ENCODE assay signal across 8 cellular contexts in genomic region chr16:31214705-31215286, GRCh38. TPM values are rescaled to one million over a fixed set of nuclear protein-coding genes. Genes with fewer than 3 reads are reported as not detected.
DNase-seq lines count a peak whose midpoint lies in the region; ATAC-seq, FAIRE-seq and TF ChIP-seq lines count a peak whose summit lies in the region.
"Had no signal": no experiment of that assay in that cellular context is flagged by ENCODE, and none has a peak within 500 bp of the region (broad histone marks: within the 10 kb centered on the region; RNA-seq: fewer than 3 reads in every experiment).

No MANE protein-coding gene starts in this region.

- H3K27ac ChIP-seq in IMR-90 (ENCODE audit: insufficient read depth, low read length) = no peak overlapping the region
- no peak overlapping the region for H3K27ac ChIP-seq in astrocyte (ENCODE audit: low read depth, low read length)

- no peak overlapping the region for H3K18ac ChIP-seq in IMR-90 (ENCODE audit: low read depth, low read length)

- intact Hi-C loops in IMR-90 (cut with micrococcal nuclease) = loop anchor here (10.0 kb wide), 1 partner anchor 480 kb away; no protein-coding TSS in a partner anchor

- H2BK15ac ChIP-seq in IMR-90 (ENCODE audit: low read depth, low read length) = no peak overlapping the region

- 9% methylated on average over 34 of the region's 58 CpGs; no CpG with 5 or more reads in 1 of the 2 experiments for WGBS in IMR-90 (ENCODE audit: extremely low coverage in 2 of 2, insufficient read length in 1 of 2), 2 experiments

- DNase-seq in IMR-90 (no peak), astrocyte (ENCODE audit: low read depth) (no peak), SW 1271 (lab: John Stamatoyannopoulos, UW) (no peak)

- no peak overlapping the region for H3K56ac ChIP-seq in IMR-90 (ENCODE audit: extremely low read depth, insufficient read depth, low read length)

- H2BK5ac ChIP-seq in IMR-90 (ENCODE audit: low read depth, low read length, poor library complexity, severe bottlenecking) = no peak overlapping the region

- H4K20me1 ChIP-seq in IMR-90 (ENCODE audit: insufficient read depth, low read length) (no peaks in the 10 kb centered on the region; the same call in 1 of the 2 replicates), astrocyte (ENCODE audit: insufficient read depth, low read length) (no peaks in the 10 kb centered on the region)

- TF ChIP-seq POLR2A in IMR-90 (IDR thresholded peaks at IDR 0.05; ENCODE audit: low read depth, low read length) = no peak

- H3K23ac ChIP-seq in IMR-90 (ENCODE audit: low read depth, low read length) = no peak overlapping the region

- H3K36me3 Mint-ChIP-seq in astrocyte (ENCODE audit: low read depth, unreplicated experiment) = no peaks in the 10 kb centered on the region
- H3K36me3 Mint-ChIP-seq in stimulated activated memory B cell treated with anti-CD40 and anti-IgM and Interleukin-4, amounts not matched to agents 10 μg/mL and 1 μg/mL and 100 μg/mL, for 72 hours = no peaks in the 10 kb centered on the region

- CTCF ChIA-PET in IMR-90 (lab: Yijun Ruan, JAX) = no interaction called here

- H3K4me3 ChIP-seq in IMR-90 (ENCODE audit: insufficient read depth, low read depth, low read length) (peak overlapping the region; percentile 27), astrocyte (ENCODE audit: insufficient read depth, low read depth, low read length) (peak overlapping the region; percentile 51), iPS-18c (ENCODE audit: insufficient read depth, low read depth, low read length) (peak overlapping the region; percentile 78)

- peak overlapping the region; percentile 47; the same call in 1 of the 2 replicates for H3K4me2 ChIP-seq in IMR-90 (ENCODE audit: low read depth, low read length)
- peak overlapping the region; percentile 87 for H3K4me2 ChIP-seq in astrocyte (ENCODE audit: low read length)

- no peak overlapping the region for H2AK5ac ChIP-seq in IMR-90 (ENCODE audit: low read depth, low read length)

- H3K4me1 ChIP-seq in IMR-90 (ENCODE audit: control insufficient read depth, insufficient read depth, low read length) (peaks cover 4% of the 10 kb centered on the region; the same call in 1 of the 2 replicates), astrocyte (ENCODE audit: insufficient read depth, low read length) (peaks cover 12% of the 10 kb centered on the region)

- no TSS peak for BruUV-seq in IMR-90 (replicated peaks; lab: Mats Ljungman, UMichigan)

- no peaks in the 10 kb centered on the region for H3K79me2 ChIP-seq in astrocyte (ENCODE audit: insufficient read depth, low read length)

- H2BK20ac ChIP-seq in IMR-90 (ENCODE audit: low read depth, low read length) = no peak overlapping the region

- peaks cover 76% of the 10 kb centered on the region for H3K27me3 Mint-ChIP-seq in astrocyte (ENCODE audit: low read depth, unreplicated experiment)
- peaks cover 30% of the 10 kb centered on the region for H3K27me3 Mint-ChIP-seq in stimulated activated memory B cell treated with anti-CD40 and anti-IgM and Interleukin-4, amounts not matched to agents 10 μg/mL and 1 μg/mL and 100 μg/mL, for 72 hours

- H3K4me3 Mint-ChIP-seq in astrocyte (ENCODE audit: unreplicated experiment) = peak overlapping the region; percentile 69
- H3K4me3 Mint-ChIP-seq in stimulated activated memory B cell treated with anti-CD40 and anti-IgM and Interleukin-4, amounts not matched to agents 10 μg/mL and 1 μg/mL and 100 μg/mL, for 72 hours = peak overlapping the region; percentile 78

- no peak overlapping the region for H4K5ac ChIP-seq in IMR-90 (ENCODE audit: low read depth, low read length)

- H3K4me1 Mint-ChIP-seq in astrocyte (ENCODE audit: low read depth, unreplicated experiment) = no peaks in the 10 kb centered on the region
- peaks cover 52% of the 10 kb centered on the region for H3K4me1 Mint-ChIP-seq in stimulated activated memory B cell treated with anti-CD40 and anti-IgM and Interleukin-4, amounts not matched to agents 10 μg/mL and 1 μg/mL and 100 μg/mL, for 72 hours

- ATAC-seq in IMR-90 (ENCODE audit: low read depth) = peak; percentile 11
- ATAC-seq in stimulated activated memory B cell treated with anti-CD40 and anti-IgM and Interleukin-4, amounts not matched to agents 10 μg/mL and 1 μg/mL and 100 μg/mL, for 72 hours = peak; percentile 59
- no peak for ATAC-seq in HG03135 (IDR thresholded peaks at IDR 0.05; ENCODE audit: unreplicated experiment)
- no peak for ATAC-seq in GM18498 (IDR thresholded peaks at IDR 0.05; ENCODE audit: unreplicated experiment)

- peaks cover 57% of the 10 kb centered on the region for H3K27me3 ChIP-seq in IMR-90 (ENCODE audit: control insufficient read depth, insufficient read depth, low read length)
- peaks cover 44% of the 10 kb centered on the region for H3K27me3 ChIP-seq in astrocyte (ENCODE audit: insufficient read depth, low read length)

- H4K91ac ChIP-seq in IMR-90 (ENCODE audit: insufficient read depth, low read depth, low read length) = no peak overlapping the region

- TF ChIP-seq RAD21 in IMR-90 (IDR thresholded peaks at IDR 0.05; ENCODE audit: low read length) = no peak

- no peak overlapping the region for H3K27ac Mint-ChIP-seq in astrocyte (ENCODE audit: unreplicated experiment)
- no peak overlapping the region for H3K27ac Mint-ChIP-seq in stimulated activated memory B cell treated with anti-CD40 and anti-IgM and Interleukin-4, amounts not matched to agents 10 μg/mL and 1 μg/mL and 100 μg/mL, for 72 hours

- H2AK9ac ChIP-seq in IMR-90 (replicated peaks; ENCODE audit: low read depth, low read length, poor library complexity) = peak overlapping the region; percentile 74

- no peak overlapping the region for H4K8ac ChIP-seq in IMR-90 (ENCODE audit: low read depth in 2 of 2, low read length in 2 of 2)

- H3K14ac ChIP-seq in IMR-90 (replicated peaks; ENCODE audit: low read depth, low read length) = no peak overlapping the region

- no peaks in the 10 kb centered on the region for H3K79me1 ChIP-seq in IMR-90 (ENCODE audit: low read depth in 1 of 2, low read length in 2 of 2)

- H3K9me3 ChIP-seq in IMR-90 (ENCODE audit: control insufficient read depth, insufficient read depth, low read length) (no peaks in the 10 kb centered on the region), astrocyte (ENCODE audit: insufficient read depth, low read depth, low read length) (no peaks in the 10 kb centered on the region), iPS-18c (ENCODE audit: control insufficient read depth, insufficient read depth, low read length) (no peaks in the 10 kb centered on the region)

- H3K9me1 ChIP-seq in IMR-90 (ENCODE audit: insufficient read depth, low read length) = no peaks in the 10 kb centered on the region

- no peak overlapping the region for H2BK120ac ChIP-seq in IMR-90 (ENCODE audit: low read depth, low read length)

- H2AFZ ChIP-seq in IMR-90 (replicated peaks; ENCODE audit: low read length, poor library complexity) (peak overlapping the region; percentile 91), astrocyte (ENCODE audit: low read depth, low read length) (peak overlapping the region; percentile 88)

- no peaks in the 10 kb centered on the region for H3K9me3 Mint-ChIP-seq in astrocyte (ENCODE audit: unreplicated experiment)
- no peaks in the 10 kb centered on the region for H3K9me3 Mint-ChIP-seq in stimulated activated memory B cell treated with anti-CD40 and anti-IgM and Interleukin-4, amounts not matched to agents 10 μg/mL and 1 μg/mL and 100 μg/mL, for 72 hours

- POLR2A ChIA-PET in IMR-90 (lab: Charles Lee; ENCODE audit: unreplicated experiment) = no interaction called here

- H3K4ac ChIP-seq in IMR-90 (ENCODE audit: low read depth, low read length) = no peak overlapping the region

- in situ Hi-C loops in IMR-90 (cut with MboI; ENCODE audit: low sequenced_read_pairs) = no loop called here

- H3K36me3 ChIP-seq in IMR-90 (ENCODE audit: control insufficient read depth, insufficient read depth, low read length) = no peaks in the 10 kb centered on the region
- H3K36me3 ChIP-seq in astrocyte (ENCODE audit: insufficient read depth, low read length) = no peaks in the 10 kb centered on the region

- FAIRE-seq in astrocyte (lab: Jason Lieb, UNC) = no peak

- no peak for TF ChIP-seq CTCF in IMR-90 (conservative IDR thresholded peaks at IDR 0.05; ENCODE audit: low read depth, low read length)
- no peak for TF ChIP-seq CTCF in astrocyte (IDR thresholded peaks at IDR 0.05; ENCODE audit: insufficient read depth, low read depth, low read length)

- dilution Hi-C loops in IMR-90 (cut with HindIII; ENCODE audit: low sequenced_read_pairs, unreplicated experiment) = no loop called here

- H3K9ac ChIP-seq in IMR-90 (ENCODE audit: low read depth, low read length) = no peak overlapping the region
- peak overlapping the region; percentile 27 for H3K9ac ChIP-seq in astrocyte (ENCODE audit: low read length)

TF ChIP-seq in IMR-90, 13 proteins besides CTCF, POLR2A, EP300 and RAD21:
- TF ChIP-seq CHD1 (IDR thresholded peaks at IDR 0.05; ENCODE audit: low read depth, low read length) = no peak

RNA-seq across cellular contexts. Expression of gene TRIM72, which starts 0.9 kb away (rescaled TPM):
- total RNA-seq in IMR-90 (2012; rRNA removed) = not detected in 2 replicates
- not detected in 2 replicates for polyA plus RNA-seq in IMR-90 (2012; rRNA removed)
- polyA plus RNA-seq in IMR-90 (2012; cell fraction: cytosol; rRNA removed) = under 0.01 TPM in 1 of 2 replicates, not detected in the other
- polyA plus RNA-seq in IMR-90 (2012; cell fraction: nucleus; rRNA removed; ENCODE audit: low replicate concordance) = not detected in 2 replicates
- total RNA-seq in astrocyte = not detected in 2 replicates
- total RNA-seq: activated CD8-positive, alpha-beta memory T cell treated with anti-CD3 and anti-CD28 coated beads for 36 hours had no signal

RNA-seq across cellular contexts. Expression of gene PYDC1, which starts 2.1 kb away (rescaled TPM):
- not detected in 2 replicates for total RNA-seq in IMR-90 (2012; rRNA removed)
- not detected in 2 replicates for polyA plus RNA-seq in IMR-90 (2012; rRNA removed)
- polyA plus RNA-seq in IMR-90 (2012; cell fraction: cytosol; rRNA removed) = not detected in 2 replicates
- polyA plus RNA-seq in IMR-90 (2012; cell fraction: nucleus; rRNA removed; ENCODE audit: low replicate concordance) = not detected in 2 replicates
- total RNA-seq in astrocyte = not detected in 2 replicates
- total RNA-seq: activated CD8-positive, alpha-beta memory T cell treated with anti-CD3 and anti-CD28 coated beads for 36 hours had no signal

RNA-seq across cellular contexts. Expression of gene PYCARD, which starts 12.2 kb away (rescaled TPM):
- total RNA-seq in IMR-90 (2012; rRNA removed) (10.2 and 13.1 TPM in 2 replicates), astrocyte (7.3 and 9.0 TPM in 2 replicates)
- polyA plus RNA-seq in IMR-90 (2012; rRNA removed) = 20.5 and 30.1 TPM in 2 replicates
- 34.2 and 51.6 TPM in 2 replicates for polyA plus RNA-seq in IMR-90 (2012; cell fraction: cytosol; rRNA removed)
- 8.5 and 15.5 TPM in 2 replicates for polyA plus RNA-seq in IMR-90 (2012; cell fraction: nucleus; rRNA removed; ENCODE audit: low replicate concordance)

RNA-seq across cellular contexts. Expression of gene FUS, which starts 34.9 kb away (rescaled TPM):
- total RNA-seq in IMR-90 (2012; rRNA removed) (42.8 and 51.9 TPM in 2 replicates), astrocyte (250 and 309 TPM in 2 replicates)
- 313 and 340 TPM in 2 replicates for polyA plus RNA-seq in IMR-90 (2012; rRNA removed)
- 300 TPM in 2 replicates for polyA plus RNA-seq in IMR-90 (2012; cell fraction: cytosol; rRNA removed)
- polyA plus RNA-seq in IMR-90 (2012; cell fraction: nucleus; rRNA removed; ENCODE audit: low replicate concordance) = 536 and 692 TPM in 2 replicates

RNA-seq across cellular contexts. Expression of gene ITGAM, which starts 45.0 kb away (rescaled TPM):
- total RNA-seq in IMR-90 (2012; rRNA removed) (under 0.01 TPM in 1 of 2 replicates, not detected in the other), astrocyte (0.20 TPM in 1 of 2 replicates, not detected in the other)
- polyA plus RNA-seq in IMR-90 (2012; rRNA removed) = not detected in 2 replicates
- polyA plus RNA-seq in IMR-90 (2012; cell fraction: cytosol; rRNA removed) = not detected in 2 replicates
- 0.02 and 0.06 TPM in 2 replicates for polyA plus RNA-seq in IMR-90 (2012; cell fraction: nucleus; rRNA removed; ENCODE audit: low replicate concordance)

Comparison
In these comparisons a context has a peak if more than half of its experiments do, and no peak if none do; other contexts are left out.
1. ATAC-seq: peak in IMR-90 (single experiment) and stimulated activated memory B cell treated with anti-CD40 and anti-IgM and Interleukin-4, amounts not matched to agents 10 μg/mL and 1 μg/mL and 100 μg/mL, for 72 hours (single experiment); none in HG03135 (single experiment) and GM18498 (single experiment).
2. H3K4me3 ChIP-seq: peak in every context shown above with its lines; median percentile 78 in iPS-18c; 51 in astrocyte; 27 in IMR-90.